16 cellular contexts compared by ENCODE assay signal in the genomic region with DNA sequence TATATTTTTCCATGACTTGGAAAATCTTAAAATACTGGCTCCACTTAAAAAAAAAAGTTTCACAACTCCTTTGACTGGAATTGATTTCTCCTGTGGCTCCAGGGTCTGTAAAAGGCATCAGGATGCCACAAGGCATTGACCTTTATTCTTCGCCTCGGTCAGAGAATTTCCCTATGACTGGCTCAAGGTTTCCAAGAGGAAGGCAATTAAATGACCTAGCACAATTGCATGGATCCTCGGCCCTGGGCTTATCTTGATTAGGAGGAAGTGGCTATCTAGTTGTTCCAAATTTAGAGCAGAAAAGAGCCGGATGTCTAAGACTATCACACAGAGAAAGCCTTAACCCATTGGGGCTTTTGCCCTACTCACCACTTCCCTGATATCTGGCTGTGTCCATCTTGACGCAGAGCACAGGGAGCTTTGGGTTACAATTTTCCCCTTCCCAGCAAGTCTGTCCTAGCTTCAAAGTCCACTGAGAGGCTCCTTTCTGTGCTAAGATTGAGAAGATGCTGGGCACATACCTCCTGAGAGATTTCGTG. TPM values are rescaled to one million over a fixed set of nuclear protein-coding genes. Genes with fewer than 3 reads are reported as not detected.
A peak's percentile ranks its signal among the peaks of the same experiment; 100 is the strongest.
DNase-seq lines count a peak whose midpoint lies in the region; ATAC-seq and TF ChIP-seq lines count a peak whose summit lies in the region.
"Had no signal": no experiment of that assay in that cellular context is flagged by ENCODE, and none has a peak within 500 bp of the region (broad histone marks: within the 10 kb centered on the region; RNA-seq: fewer than 3 reads in every experiment).

No MANE protein-coding gene starts in this region.

- intact Hi-C loops in heart left ventricle (cut with DNase I) (loop anchor here in 2 of 10 donors (2.0 to 5.0 kb wide), 3 partner anchors 18 to 86 kb away; a partner anchor contains a TSS), psoas muscle (cut with DNase I) (no loop called here)

- H3K27ac ChIP-seq in GM23248 (no peak overlapping the region), heart left ventricle (peak overlapping the region in 11 of 12 donors; percentile 38 to 82 (median 70)), psoas muscle (peak overlapping the region; percentile 53)

- H3K9me3 Mint-ChIP-seq in activated CD4-positive, alpha-beta memory T cell treated with anti-CD3 and anti-CD28 coated beads, Interleukin-2, amount 10 ng/mL, durations not matched to agents 7 days and 5 days, result no peaks in the 10 kb centered on the region
- H3K9me3 Mint-ChIP-seq: activated T-helper 2 cell treated with anti-CD3 and anti-CD28 coated beads, Interferon-gamma antibody, Interleukin-2, Interleukin-4, amounts not matched to agents 10 μg/mL and 5 μg/mL and 100 μg/mL, durations not matched to agents 14 hours and 24 hours and 36 hours; T-helper 2 cell treated with Interferon-gamma antibody and Interleukin-4, amounts not matched to agents 5 μg/mL and 100 μg/mL, for 36 hours had no signal

- no peak for TF ChIP-seq POLR2A in heart left ventricle (IDR thresholded peaks at IDR 0.05)

- peak overlapping the region; percentile 30 for H2AFZ ChIP-seq in GM23248

- DNase-seq in GM23248 (no peak), adipocyte (ENCODE audit: low read depth) (peak; percentile 66), heart left ventricle (peak in 2 of 5 donors; percentile 57 to 60), psoas muscle (no peak)
- no peak for DNase-seq in activated naive CD4-positive, alpha-beta T cell (lab: John Stamatoyannopoulos, UW)
- DNase-seq in activated CD4-positive, alpha-beta memory T cell treated with anti-CD3 and anti-CD28 coated beads, Interleukin-2, amount 10 ng/mL, durations not matched to agents 7 days and 5 days, result no peak
- DNase-seq: DND-41; MG63; NCI-H446; stimulated activated CD4-positive, alpha-beta T cell treated with anti-CD3 and anti-CD28 coated beads, Interleukin-4, amount 100 ng/mL, for 1 hour; stimulated activated naive B cell treated with anti-CD40 and anti-IgM and Interleukin-4, amounts not matched to agents 10 μg/mL and 1 μg/mL and 100 μg/mL, for 72 hours had no signal

- H3K27me3 ChIP-seq in GM23248 (replicated peaks; ENCODE audit: insufficient read depth), result no peaks in the 10 kb centered on the region
- H3K27me3 ChIP-seq in adipocyte (replicated peaks; ENCODE audit: control insufficient read depth, insufficient read depth, low read length), result no peaks in the 10 kb centered on the region
- H3K27me3 ChIP-seq in heart left ventricle, result no peaks in the 10 kb centered on the region
- peaks cover 0 to 3% (median 0%) of the 10 kb centered on the region in 3 donors for H3K27me3 ChIP-seq in psoas muscle (ENCODE audit: insufficient read depth in 3 of 3, low read length in 2 of 3)
- H3K27me3 ChIP-seq: MG63 had no signal

- no peaks in the 10 kb centered on the region for H3K36me3 ChIP-seq in GM23248 (ENCODE audit: low read depth)
- H3K36me3 ChIP-seq in adipocyte (ENCODE audit: control insufficient read depth, insufficient read depth, low read length, severe bottlenecking), result no peaks in the 10 kb centered on the region
- H3K36me3 ChIP-seq in heart left ventricle, result no peaks in the 10 kb centered on the region
- no peaks in the 10 kb centered on the region for H3K36me3 ChIP-seq in psoas muscle (ENCODE audit: insufficient read depth in 1 of 2, low read depth in 1 of 2)
- H3K36me3 ChIP-seq: MG63 had no signal

- ATAC-seq in heart left ventricle (peak; percentile 14 to 83 (median 60)), psoas muscle (peak; percentile 25 to 48 (median 44)), HG03025 (IDR thresholded peaks at IDR 0.05; ENCODE audit: low FRiP score, unreplicated experiment) (no peak), GM19455 (IDR thresholded peaks at IDR 0.05; ENCODE audit: unreplicated experiment) (no peak)
- ATAC-seq: stimulated activated naive B cell treated with anti-CD40 and anti-IgM and Interleukin-4, amounts not matched to agents 10 μg/mL and 1 μg/mL and 100 μg/mL, for 72 hours had no signal

- H3K4me1 Mint-ChIP-seq in activated CD4-positive, alpha-beta memory T cell treated with anti-CD3 and anti-CD28 coated beads, Interleukin-2, amount 10 ng/mL, durations not matched to agents 7 days and 5 days, result no peaks in the 10 kb centered on the region
- H3K4me1 Mint-ChIP-seq: stimulated activated naive B cell treated with anti-CD40 and anti-IgM and Interleukin-4, amounts not matched to agents 10 μg/mL and 1 μg/mL and 100 μg/mL, for 72 hours had no signal

- no peaks in the 10 kb centered on the region for H3K9me2 ChIP-seq in GM23248 (ENCODE audit: insufficient read depth)

- TF ChIP-seq CTCF in heart left ventricle (IDR thresholded peaks at IDR 0.05), result no peak
- no peak for TF ChIP-seq CTCF in psoas muscle (IDR thresholded peaks at IDR 0.05)

- no peaks in the 10 kb centered on the region for H4K20me1 ChIP-seq in GM23248 (ENCODE audit: insufficient read depth)

- peaks cover 35% of the 10 kb centered on the region for H3K27me3 Mint-ChIP-seq in activated CD4-positive, alpha-beta memory T cell treated with anti-CD3 and anti-CD28 coated beads, Interleukin-2, amount 10 ng/mL, durations not matched to agents 7 days and 5 days

- peaks cover 53% of the 10 kb centered on the region for H3K4me1 ChIP-seq in GM23248 (ENCODE audit: insufficient read depth)
- H3K4me1 ChIP-seq in adipocyte (ENCODE audit: control insufficient read depth, insufficient read depth, low read length), result peaks cover 69% of the 10 kb centered on the region
- peaks cover 0 to 84% (median 62%) of the 10 kb centered on the region in 12 donors for H3K4me1 ChIP-seq in heart left ventricle
- H3K4me1 ChIP-seq in psoas muscle, result peaks cover 10% of the 10 kb centered on the region

- POLR2A ChIA-PET in activated CD4-positive, alpha-beta memory T cell treated with anti-CD3 and anti-CD28 coated beads, Interleukin-2, amount 10 ng/mL, durations not matched to agents 7 days and 5 days (lab: Charles Lee), result no interaction called here

- WGBS in GM23248 (ENCODE audit: low coverage in 1 of 2, low lambda C conversion rate in 2 of 2, missing lambda C conversion rate in 2 of 2), 2 experiments, result 44 to 45% methylated on average over 6 of the region's 6 CpGs
- WGBS in heart left ventricle, 4 donors, result 22 to 40% (median 30%) methylated on average over 6 of the region's 6 CpGs
- WGBS in psoas muscle, 3 donors, result 35 to 47% (median 40%) methylated on average over 6 of the region's 6 CpGs

- H3K4me2 ChIP-seq in GM23248 (ENCODE audit: unreplicated experiment), result no peak overlapping the region

- no peaks in the 10 kb centered on the region for H3K79me2 ChIP-seq in GM23248 (ENCODE audit: insufficient read depth)

- H3K9me3 ChIP-seq in GM23248 (ENCODE audit: low read depth), result no peaks in the 10 kb centered on the region
- H3K9me3 ChIP-seq in adipocyte (ENCODE audit: control insufficient read depth, low read length), result no peaks in the 10 kb centered on the region
- no peaks in the 10 kb centered on the region for H3K9me3 ChIP-seq in heart left ventricle
- no peaks in the 10 kb centered on the region for H3K9me3 ChIP-seq in psoas muscle
- H3K9me3 ChIP-seq: MG63 had no signal

- no peak overlapping the region for H3K4me3 ChIP-seq in GM23248
- no peak overlapping the region for H3K4me3 ChIP-seq in adipocyte (ENCODE audit: low read length)
- no peak overlapping the region for H3K4me3 ChIP-seq in heart left ventricle
- H3K4me3 ChIP-seq in psoas muscle, result no peak overlapping the region
- H3K4me3 ChIP-seq: MG63 had no signal

- CTCF ChIA-PET in activated CD4-positive, alpha-beta memory T cell treated with anti-CD3 and anti-CD28 coated beads, Interleukin-2, amount 10 ng/mL, durations not matched to agents 7 days and 5 days (lab: Charles Lee), result no interaction called here

- no peak overlapping the region for H3K9ac ChIP-seq in GM23248
- peak overlapping the region; percentile 71 for H3K9ac ChIP-seq in adipocyte (ENCODE audit: low read length)

- peaks cover 26% of the 10 kb centered on the region for H3F3A ChIP-seq in GM23248 (ENCODE audit: insufficient read depth)

- no peaks in the 10 kb centered on the region for H3K36me3 Mint-ChIP-seq in activated CD4-positive, alpha-beta memory T cell treated with anti-CD3 and anti-CD28 coated beads, Interleukin-2, amount 10 ng/mL, durations not matched to agents 7 days and 5 days (ENCODE audit: low read depth)
- H3K36me3 Mint-ChIP-seq: stimulated activated naive B cell treated with anti-CD40 and anti-IgM and Interleukin-4, amounts not matched to agents 10 μg/mL and 1 μg/mL and 100 μg/mL, for 72 hours had no signal

- no peak overlapping the region for H3K27ac Mint-ChIP-seq in activated CD4-positive, alpha-beta memory T cell treated with anti-CD3 and anti-CD28 coated beads, Interleukin-2, amount 10 ng/mL, durations not matched to agents 7 days and 5 days
- H3K27ac Mint-ChIP-seq: activated T-helper 2 cell treated with anti-CD3 and anti-CD28 coated beads, Interferon-gamma antibody, Interleukin-2, Interleukin-4, amounts not matched to agents 10 μg/mL and 5 μg/mL and 100 μg/mL, durations not matched to agents 14 hours and 24 hours and 36 hours; stimulated activated naive B cell treated with anti-CD40 and anti-IgM and Interleukin-4, amounts not matched to agents 10 μg/mL and 1 μg/mL and 100 μg/mL, for 72 hours; T-helper 2 cell treated with Interferon-gamma antibody and Interleukin-4, amounts not matched to agents 5 μg/mL and 100 μg/mL, for 36 hours had no signal

- H3K4me3 Mint-ChIP-seq in activated CD4-positive, alpha-beta memory T cell treated with anti-CD3 and anti-CD28 coated beads, Interleukin-2, amount 10 ng/mL, durations not matched to agents 7 days and 5 days, result no peak overlapping the region
- H3K4me3 Mint-ChIP-seq: stimulated activated naive B cell treated with anti-CD40 and anti-IgM and Interleukin-4, amounts not matched to agents 10 μg/mL and 1 μg/mL and 100 μg/mL, for 72 hours; T-helper 2 cell treated with Interferon-gamma antibody and Interleukin-4, amounts not matched to agents 5 μg/mL and 100 μg/mL, for 36 hours had no signal

- in situ Hi-C loops in GM23248 (cut with MboI), result no loop called here

RNA-seq across cellular contexts. Expression of a gene that starts 56.9 kb away (rescaled TPM):
- total RNA-seq in GM23248 (2014; rRNA removed; shearing (Covaris generic)), result 16.8 and 17.8 TPM in 2 replicates
- polyA plus RNA-seq in GM23248 (2016; fragmentation: Nextera tagmentation; extraction: Ambion mirVana), result 8.8 and 9.7 TPM in 2 replicates
- 10 to 100 TPM; 24.1 to 81.0 (median 46.7) TPM for total RNA-seq in heart left ventricle
- 10 to 100 TPM; 12.4 to 30.8 TPM for polyA plus RNA-seq in heart left ventricle
- 10 to 100 TPM in 2 of 4 donors, 1 to 10 TPM in 2; 5.6 to 34.7 (median 14.3) TPM for total RNA-seq in psoas muscle
- 1 to 10 TPM; 2.9 to 7.5 (median 3.7) TPM for polyA plus RNA-seq in psoas muscle
- total RNA-seq in activated CD4-positive, alpha-beta memory T cell treated with anti-CD3 and anti-CD28 coated beads, Interleukin-2, amount 10 ng/mL, durations not matched to agents 7 days and 5 days, result under 1 TPM; 0.30 to 0.33 TPM
- total RNA-seq: activated T-helper 2 cell treated with anti-CD3 and anti-CD28 coated beads, Interferon-gamma antibody, Interleukin-2, Interleukin-4, amounts not matched to agents 10 μg/mL and 5 μg/mL and 100 μg/mL, durations not matched to agents 14 hours and 24 hours and 36 hours; pulmonary artery endothelial cell had no signal

Comparison
In these comparisons a context has a peak if more than half of its experiments do, and no peak if none do; other contexts are left out.
1. ATAC-seq: peak in heart left ventricle (4 of 4) and psoas muscle (4 of 4); none in HG03025 (single experiment) and GM19455 (single experiment).
2. RNA of a gene that starts 56.9 kb away (total RNA-seq): 24.1 to 81.0 TPM in heart left ventricle, 5.6 to 34.7 TPM in psoas muscle and 16.8 to 17.8 TPM in GM23248; 0.30 to 0.33 TPM in activated CD4-positive, alpha-beta memory T cell treated with anti-CD3 and anti-CD28 coated beads, Interleukin-2, amount 10 ng/mL, durations not matched to agents 7 days and 5 days; every median in the first group is over 4 times any median in the second.